In genomic region chr16:66650707-66651473, GRCh38 we compare ENCODE assay signal across 8 cellular contexts. TPM values are rescaled to one million over a fixed set of nuclear protein-coding genes. Genes with fewer than 3 reads are reported as not detected.
DNase-seq lines count a peak whose midpoint lies in the region; ATAC-seq, FAIRE-seq and TF ChIP-seq lines count a peak whose summit lies in the region.

No MANE protein-coding gene starts in this region.

- peak; percentile 95 for TF ChIP-seq CTCF in C4-2B (conservative IDR thresholded peaks at IDR 0.05)
- TF ChIP-seq CTCF in endothelial cell (IDR thresholded peaks at IDR 0.05; ENCODE audit: unreplicated experiment): peak; percentile 87
- TF ChIP-seq CTCF in mesothelial cell of epicardium (IDR thresholded peaks at IDR 0.05; ENCODE audit: unreplicated experiment): peak; percentile 71

- H3K27ac ChIP-seq in C4-2B: no peak overlapping the region

- peak overlapping the region; percentile 43 for H3K4me3 Mint-ChIP-seq in activated CD8-positive, alpha-beta memory T cell treated with anti-CD3 and anti-CD28 coated beads, Interleukin-2, amount 10 ng/mL, durations not matched to agents 7 days and 5 days
- H3K4me3 Mint-ChIP-seq in endothelial cell (ENCODE audit: unreplicated experiment) (no peak overlapping the region), mesothelial cell of epicardium (peak overlapping the region; percentile 64)

- H3K36me3 Mint-ChIP-seq in activated CD8-positive, alpha-beta memory T cell treated with anti-CD3 and anti-CD28 coated beads, Interleukin-2, amount 10 ng/mL, durations not matched to agents 7 days and 5 days: no peaks in the 10 kb centered on the region
- H3K36me3 Mint-ChIP-seq in endothelial cell (ENCODE audit: low read depth, unreplicated experiment) (no peaks in the 10 kb centered on the region), mesothelial cell of epicardium (no peaks in the 10 kb centered on the region)

- H3K4me1 Mint-ChIP-seq in activated CD8-positive, alpha-beta memory T cell treated with anti-CD3 and anti-CD28 coated beads, Interleukin-2, amount 10 ng/mL, durations not matched to agents 7 days and 5 days: peaks cover 18% of the 10 kb centered on the region
- peaks cover 13% of the 10 kb centered on the region for H3K4me1 Mint-ChIP-seq in endothelial cell (ENCODE audit: unreplicated experiment)
- peaks cover 10% of the 10 kb centered on the region for H3K4me1 Mint-ChIP-seq in mesothelial cell of epicardium

- no peaks in the 10 kb centered on the region for H3K27me3 Mint-ChIP-seq in activated CD8-positive, alpha-beta memory T cell treated with anti-CD3 and anti-CD28 coated beads, Interleukin-2, amount 10 ng/mL, durations not matched to agents 7 days and 5 days
- H3K27me3 Mint-ChIP-seq in endothelial cell (ENCODE audit: unreplicated experiment) (no peaks in the 10 kb centered on the region), mesothelial cell of epicardium (ENCODE audit: low read depth) (no peaks in the 10 kb centered on the region)

- peak; percentile 70 for FAIRE-seq in HTR-8/SVneo (lab: Jason Lieb, UNC)

- peak; percentile 91 for DNase-seq in HTR-8/SVneo (ENCODE audit: insufficient read length, low spot score)
- DNase-seq in NOMO-1 treated with DMSO at 0.1 percent for 48 hours (lab: John Stamatoyannopoulos, UW; ENCODE audit: unreplicated experiment): peak; percentile 89
- peak; percentile 91 for DNase-seq in activated CD8-positive, alpha-beta memory T cell treated with anti-CD3 and anti-CD28 coated beads, Interleukin-2, amount 10 ng/mL, durations not matched to agents 7 days and 5 days
- peak; percentile 85 for DNase-seq in endothelial cell (ENCODE audit: low spot score)
- peak; percentile 55 to 85 for DNase-seq in mesothelial cell of epicardium (ENCODE audit: low spot score in 2 of 2, unreplicated experiment in 2 of 2)
- DNase-seq in stimulated activated CD8-positive, alpha-beta memory T cell treated with anti-CD3 and anti-CD28 coated beads, Interleukin-15, amount 100 ng/mL, for 48 hours (ENCODE audit: low read depth in 2 of 2): peak; percentile 54 to 61

- H3K27ac Mint-ChIP-seq in activated CD8-positive, alpha-beta memory T cell treated with anti-CD3 and anti-CD28 coated beads, Interleukin-2, amount 10 ng/mL, durations not matched to agents 7 days and 5 days: peak overlapping the region; percentile 7
- H3K27ac Mint-ChIP-seq in endothelial cell (ENCODE audit: unreplicated experiment) (peak overlapping the region; percentile 54), mesothelial cell of epicardium (peak overlapping the region; percentile 35)

- peak; percentile 88 for ATAC-seq in GM19467 (IDR thresholded peaks at IDR 0.05; ENCODE audit: unreplicated experiment)
- peak; percentile 100 for ATAC-seq in activated CD8-positive, alpha-beta memory T cell treated with anti-CD3 and anti-CD28 coated beads, Interleukin-2, amount 10 ng/mL, durations not matched to agents 7 days and 5 days

- H3K9me3 Mint-ChIP-seq in activated CD8-positive, alpha-beta memory T cell treated with anti-CD3 and anti-CD28 coated beads, Interleukin-2, amount 10 ng/mL, durations not matched to agents 7 days and 5 days (ENCODE audit: low read depth): no peaks in the 10 kb centered on the region
- H3K9me3 Mint-ChIP-seq in endothelial cell (ENCODE audit: unreplicated experiment) (no peaks in the 10 kb centered on the region), mesothelial cell of epicardium (no peaks in the 10 kb centered on the region)

- CTCF ChIA-PET in activated CD8-positive, alpha-beta memory T cell treated with anti-CD3 and anti-CD28 coated beads, Interleukin-2, amount 10 ng/mL, durations not matched to agents 7 days and 5 days (lab: Charles Lee): interaction anchor here (0.6 to 2.5 kb wide), 58 partner anchors 10 to 299 kb away, joined by 3 to 28 read pairs (median 4); partner anchors contain the start of genes DYNC1LI2 and NAE1

RNA-seq across cellular contexts. Expression of gene CMTM4, which starts 45.7 kb away (rescaled TPM):
- 1 to 10 TPM; 1.1 to 1.2 TPM for total RNA-seq in activated CD8-positive, alpha-beta memory T cell treated with anti-CD3 and anti-CD28 coated beads, Interleukin-2, amount 10 ng/mL, durations not matched to agents 7 days and 5 days
- total RNA-seq in endothelial cell (ENCODE audit: unreplicated experiment): 15.5 TPM
- 60.1 to 63.4 TPM (median 60.8 TPM) in 3 replicates for total RNA-seq in mesothelial cell of epicardium

RNA-seq across cellular contexts. Expression of gene CMTM3, which starts 46.4 kb away (rescaled TPM):
- 10 to 100 TPM; 85.0 to 90.3 TPM for total RNA-seq in activated CD8-positive, alpha-beta memory T cell treated with anti-CD3 and anti-CD28 coated beads, Interleukin-2, amount 10 ng/mL, durations not matched to agents 7 days and 5 days
- 268 TPM for total RNA-seq in endothelial cell (ENCODE audit: unreplicated experiment)
- total RNA-seq in mesothelial cell of epicardium: 56.9 to 60.7 TPM (median 59.3 TPM) in 3 replicates
